31 cellular contexts compared by ENCODE assay signal in genomic region chrX:10567136-10567535, GRCh38. TPM values are rescaled to one million over a fixed set of nuclear protein-coding genes. Genes with fewer than 3 reads are reported as not detected.
"Had no signal": no experiment of that assay in that cellular context is flagged by ENCODE, and none has a peak within 500 bp of the region (broad histone marks: within the 10 kb centered on the region; RNA-seq: fewer than 3 reads in every experiment).

No MANE protein-coding gene starts in this region.

- H3K27me3 Mint-ChIP-seq: activated CD8-positive, alpha-beta memory T cell treated with anti-CD3 and anti-CD28 coated beads, Interleukin-2, amount 10 ng/mL, durations not matched to agents 7 days and 5 days; activated naive CD8-positive, alpha-beta T cell treated with anti-CD3 and anti-CD28 coated beads, Interleukin-2, amount 50 U/mL, for 24 hours; activated T-cell treated with anti-CD3 and anti-CD28 coated beads, Interleukin-2, amount 50 U/mL, for 24 hours; brain had no signal

- H3K4me2 ChIP-seq: SK-N-SH had no signal

- H3K9me2 ChIP-seq: SK-N-SH had no signal

- H3K4me1 Mint-ChIP-seq: activated CD8-positive, alpha-beta memory T cell treated with anti-CD3 and anti-CD28 coated beads, Interleukin-2, amount 10 ng/mL, durations not matched to agents 7 days and 5 days; activated naive CD8-positive, alpha-beta T cell treated with anti-CD3 and anti-CD28 coated beads, Interleukin-2, amount 50 U/mL, for 24 hours had no signal

- H3K27ac ChIP-seq: ascending aorta, SJCRH30 had no signal

- DNase-seq: activated CD4-positive, alpha-beta T cell treated with anti-CD3 and anti-CD28 coated beads for 48 hours; activated CD4-positive, alpha-beta T cell treated with anti-CD3 and anti-CD28 coated beads, Interleukin-2, amount 50 U/mL, for 48 hours; activated CD4-positive, CD25-positive, alpha-beta regulatory T cell treated with anti-CD3 and anti-CD28 coated beads, Interleukin-2, amount 50 U/mL, for 72 hours; activated CD8-positive, alpha-beta memory T cell treated with anti-CD3 and anti-CD28 coated beads, Interleukin-2, amount 10 ng/mL, durations not matched to agents 7 days and 5 days; activated effector memory CD4-positive, alpha-beta T cell treated with anti-CD3 and anti-CD28 coated beads, Interleukin-2, amount 50 U/mL, for 16 hours; activated naive CD4-positive, alpha-beta T cell treated with Interleukin-2 at 50 U/mL for 16 hours; activated naive CD8-positive, alpha-beta T cell treated with anti-CD3 and anti-CD28 coated beads, Interleukin-2, amount 50 U/mL, for 24 hours; activated T-cell treated with anti-CD3 and anti-CD28 coated beads, Interleukin-2, amount 50 U/mL, for 24 hours; amniotic stem cell; NCI-H1092; NCI-H1417; NCI-H2029; NCI-H2107; NCI-H2171 treated with DMSO at 0.1 percent for 48 hours; NCI-H226; NCI-H69; NK-92 treated with Interleukin-12 subunit alpha and Interleukin-12 subunit beta, amount 100 ng/mL, for 24 hours; OCI-M1; Right ventricle myocardium superior; RPMI8226; SJCRH30; SK-N-SH; T-helper 1 cell had no signal

- H3K9me3 ChIP-seq: ascending aorta, SJCRH30, SK-N-SH had no signal

- H3K36me3 Mint-ChIP-seq: activated CD8-positive, alpha-beta memory T cell treated with anti-CD3 and anti-CD28 coated beads, Interleukin-2, amount 10 ng/mL, durations not matched to agents 7 days and 5 days; activated naive CD4-positive, alpha-beta T cell treated with anti-CD3 and anti-CD28 coated beads, Interleukin-2, amount 50 U/mL, for 72 hours had no signal

- H3K4me3 Mint-ChIP-seq: activated CD8-positive, alpha-beta memory T cell treated with anti-CD3 and anti-CD28 coated beads, Interleukin-2, amount 10 ng/mL, durations not matched to agents 7 days and 5 days; activated naive CD8-positive, alpha-beta T cell treated with anti-CD3 and anti-CD28 coated beads, Interleukin-2, amount 50 U/mL, for 24 hours; activated T-cell treated with anti-CD3 and anti-CD28 coated beads, Interleukin-2, amount 50 U/mL, for 24 hours; activated T-helper 1 cell treated with anti-CD3 and anti-CD28 coated beads, Interleukin-12 subunit alpha, Interleukin-12 subunit beta, Interleukin-2, Interleukin-4 antibody, amounts not matched to agents 30 ng/mL and 10 ng/mL and 1 ng/mL, durations not matched to agents 14 hours and 24 hours and 36 hours; brain; T-helper 2 cell treated with Interferon-gamma antibody and Interleukin-4, amounts not matched to agents 5 μg/mL and 100 μg/mL, for 36 hours; WTC11 had no signal

- H3K27me3 ChIP-seq: ascending aorta, cardiac muscle cell, SJCRH30 had no signal

- H3K27ac Mint-ChIP-seq: activated CD8-positive, alpha-beta memory T cell treated with anti-CD3 and anti-CD28 coated beads, Interleukin-2, amount 10 ng/mL, durations not matched to agents 7 days and 5 days; activated naive CD4-positive, alpha-beta T cell treated with anti-CD3 and anti-CD28 coated beads, Interleukin-2, amount 50 U/mL, for 72 hours; activated naive CD8-positive, alpha-beta T cell treated with anti-CD3 and anti-CD28 coated beads, Interleukin-2, amount 50 U/mL, for 24 hours; activated T-cell treated with anti-CD3 and anti-CD28 coated beads, Interleukin-2, amount 50 U/mL, for 24 hours; activated T-helper 1 cell treated with anti-CD3 and anti-CD28 coated beads, Interleukin-12 subunit alpha, Interleukin-12 subunit beta, Interleukin-2, Interleukin-4 antibody, amounts not matched to agents 30 ng/mL and 10 ng/mL and 1 ng/mL, durations not matched to agents 14 hours and 24 hours and 36 hours; T-helper 2 cell treated with Interferon-gamma antibody and Interleukin-4, amounts not matched to agents 5 μg/mL and 100 μg/mL, for 36 hours had no signal

- H3K36me3 ChIP-seq: ascending aorta, cardiac muscle cell had no signal

- H3K9me3 Mint-ChIP-seq: activated naive CD8-positive, alpha-beta T cell treated with anti-CD3 and anti-CD28 coated beads, Interleukin-2, amount 50 U/mL, for 24 hours; activated T-cell treated with anti-CD3 and anti-CD28 coated beads, Interleukin-2, amount 50 U/mL, for 24 hours; activated T-helper 1 cell treated with anti-CD3 and anti-CD28 coated beads, Interleukin-12 subunit alpha, Interleukin-12 subunit beta, Interleukin-2, Interleukin-4 antibody, amounts not matched to agents 30 ng/mL and 10 ng/mL and 1 ng/mL, durations not matched to agents 14 hours and 24 hours and 36 hours; T-helper 2 cell treated with Interferon-gamma antibody and Interleukin-4, amounts not matched to agents 5 μg/mL and 100 μg/mL, for 36 hours; WTC11 had no signal

- H3K9ac ChIP-seq: SK-N-SH had no signal

- H3K4me3 ChIP-seq: ascending aorta, cardiac muscle cell, SJCRH30 had no signal

- ATAC-seq: activated CD8-positive, alpha-beta memory T cell treated with anti-CD3 and anti-CD28 coated beads, Interleukin-2, amount 10 ng/mL, durations not matched to agents 7 days and 5 days; activated naive CD4-positive, alpha-beta T cell treated with anti-CD3 and anti-CD28 coated beads, Interleukin-2, amount 50 U/mL, for 72 hours; activated naive CD8-positive, alpha-beta T cell treated with anti-CD3 and anti-CD28 coated beads, Interleukin-2, amount 50 U/mL, for 24 hours; Panc1; WTC11 had no signal

RNA-seq across cellular contexts. Expression of gene MID1, which starts 53.2 kb away (rescaled TPM):
- total RNA-seq: activated T-helper 1 cell treated with anti-CD3 and anti-CD28 coated beads, Interleukin-12 subunit alpha, Interleukin-12 subunit beta, Interleukin-2, Interleukin-4 antibody, amounts not matched to agents 30 ng/mL and 10 ng/mL and 1 ng/mL, durations not matched to agents 14 hours and 24 hours and 36 hours had no signal
